ENCODE assay signal across 1 cellular context in genomic region chr13:42487221-42487620, GRCh38.
TF ChIP-seq lines count a peak whose summit lies in the region.

No MANE protein-coding gene starts in this region.

TF ChIP-seq in endothelial cell of umbilical vein, 7 proteins besides CTCF, POLR2A, EP300 and RAD21:
- TF ChIP-seq EZH2 (IDR thresholded peaks at IDR 0.05; ENCODE audit: borderline replicate concordance, low read depth, low read length, severe bottlenecking) (no peak), JUN (IDR thresholded peaks at IDR 0.05; ENCODE audit: borderline replicate concordance, insufficient read depth, insufficient read length, low read depth) (no peak), MYC (IDR thresholded peaks at IDR 0.05; ENCODE audit: low read depth, low read length) (no peak), FOS (IDR thresholded peaks at IDR 0.05; ENCODE audit: borderline replicate concordance, insufficient read depth, low read length) (no peak), POLR2AphosphoS5 (IDR thresholded peaks at IDR 0.05; ENCODE audit: insufficient read depth, low read depth, low read length) (no peak), MAX (IDR thresholded peaks at IDR 0.05; ENCODE audit: insufficient read depth, insufficient read length) (no peak), GATA2 (IDR thresholded peaks at IDR 0.05; ENCODE audit: insufficient read depth, insufficient read length, low read depth, low read length) (no peak)
